ENCODE assay signal across 8 cellular contexts in the genomic region with DNA sequence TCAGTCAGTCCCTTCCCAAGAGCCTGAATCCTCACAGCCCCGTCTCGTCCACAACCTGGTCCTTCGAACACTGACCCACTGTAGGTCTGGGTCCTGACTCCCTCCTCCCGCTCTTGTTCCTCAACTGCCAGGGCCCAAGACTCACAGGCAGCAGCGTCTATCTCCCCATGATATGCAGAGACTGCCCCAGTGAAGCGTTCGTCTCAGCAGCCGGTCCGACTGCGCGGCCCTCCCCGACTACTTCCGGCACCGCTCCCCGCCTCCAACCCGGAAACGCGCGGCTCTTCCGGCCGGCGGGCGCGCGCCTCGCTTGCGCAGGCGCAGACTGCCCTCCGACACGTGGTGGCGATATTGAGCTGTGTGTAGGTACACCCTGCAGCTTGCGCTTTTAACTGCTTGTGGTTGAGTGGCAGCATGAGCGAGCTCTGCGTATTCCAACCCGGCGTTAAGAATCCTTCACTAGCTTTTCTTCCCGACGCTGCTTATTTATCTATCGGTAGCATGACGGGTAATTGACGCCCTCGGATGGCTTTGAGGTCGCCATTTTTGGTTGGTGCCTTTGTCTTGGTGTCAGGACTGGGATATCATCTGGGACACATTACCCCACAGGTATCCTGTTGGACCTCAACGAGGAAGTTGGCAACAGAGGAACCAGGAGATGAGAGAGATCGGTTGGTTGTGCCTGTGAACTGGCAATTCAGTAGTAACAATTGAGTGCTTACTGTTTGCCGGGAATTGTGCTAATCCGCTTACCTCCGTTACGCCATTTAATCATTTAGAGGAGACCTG. TPM values are rescaled to one million over a fixed set of nuclear protein-coding genes. Genes with fewer than 3 reads are reported as not detected.
DNase-seq lines count a peak whose midpoint lies in the region; ATAC-seq and TF ChIP-seq lines count a peak whose summit lies in the region.

A gene with protein sequence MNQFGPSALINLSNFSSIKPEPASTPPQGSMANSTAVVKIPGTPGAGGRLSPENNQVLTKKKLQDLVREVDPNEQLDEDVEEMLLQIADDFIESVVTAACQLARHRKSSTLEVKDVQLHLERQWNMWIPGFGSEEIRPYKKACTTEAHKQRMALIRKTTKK (minus strand): TSS at position 221 of the 789 bp plus-strand sequence. CDS start 20,986 bp downstream, outside the sequence.

- peak; percentile 89 to 94 for TF ChIP-seq POLR2A in tibial nerve (IDR thresholded peaks at IDR 0.05)

- TF ChIP-seq EP300 in tibial nerve (IDR thresholded peaks at IDR 0.05) = peak; percentile 86 to 97

- TF ChIP-seq CTCF in GM12864 (IDR thresholded peaks at IDR 0.05; ENCODE audit: low read depth, low read length, missing control alignments) (peak; percentile 47), parathyroid adenoma (IDR thresholded peaks at IDR 0.05) (peak; percentile 37), tibial nerve (IDR thresholded peaks at IDR 0.05) (peak; percentile 36 to 82 (median 53))

- peaks cover 8% of the 10 kb centered on the region for H3K79me2 ChIP-seq in parathyroid adenoma

- no peaks in the 10 kb centered on the region for H3K9me3 Mint-ChIP-seq in activated naive CD8-positive, alpha-beta T cell treated with anti-CD3 and anti-CD28 coated beads for 36 hours

- H3K9ac ChIP-seq in parathyroid adenoma = no peak within 1 kb of the TSS

- H3K4me1 ChIP-seq in parathyroid adenoma = peaks cover 9% of the 10 kb centered on the region
- H3K4me1 ChIP-seq in tibial nerve = peaks cover 0 to 65% (median 24%) of the 10 kb centered on the region in 4 donors

- peaks cover 36% of the 10 kb centered on the region for H3K4me1 Mint-ChIP-seq in activated naive CD8-positive, alpha-beta T cell treated with anti-CD3 and anti-CD28 coated beads for 36 hours

- H3K9me3 ChIP-seq in parathyroid adenoma (ENCODE audit: control insufficient read depth, low read length) (no peaks in the 10 kb centered on the region), tibial nerve (no peaks in the 10 kb centered on the region)

- no peaks in the 10 kb centered on the region for H3K27me3 Mint-ChIP-seq in activated naive CD8-positive, alpha-beta T cell treated with anti-CD3 and anti-CD28 coated beads for 36 hours

- H3K36me3 ChIP-seq in parathyroid adenoma (ENCODE audit: control insufficient read depth, insufficient read depth, low read length) (no peaks in the 10 kb centered on the region), tibial nerve (no peaks in the 10 kb centered on the region)

- peaks cover 17% of the 10 kb centered on the region for H3K36me3 Mint-ChIP-seq in activated naive CD8-positive, alpha-beta T cell treated with anti-CD3 and anti-CD28 coated beads for 36 hours

- ATAC-seq in HG02623 (IDR thresholded peaks at IDR 0.05; ENCODE audit: unreplicated experiment) = peak; percentile 80
- ATAC-seq in Right ventricle myocardium inferior = peak; percentile 97

- 1% methylated on average over 30 to 49 of the region's 49 CpGs for WGBS in tibial nerve, 2 donors

- peak within 1 kb of the TSS; percentile 93 for H3K4me2 ChIP-seq in parathyroid adenoma (ENCODE audit: low read length)

- H3K4me3 ChIP-seq in GM12864 (ENCODE audit: low read depth, low read length) (peak within 1 kb of the TSS; percentile 91), parathyroid adenoma (ENCODE audit: low read depth, low read length) (peak within 1 kb of the TSS; percentile 74), tibial nerve (peak within 1 kb of the TSS; percentile 50 to 86 (median 76))

- DNase-seq in GM12864 (ENCODE audit: low read depth) (peak; percentile 89), NCI-H1105 (lab: John Stamatoyannopoulos, UW) (peak; percentile 92), SKM-1 treated with dmso at 0.1 percent for 144 hours (lab: John Stamatoyannopoulos, UW; ENCODE audit: unreplicated experiment) (peak; percentile 91), Right ventricle myocardium inferior (ENCODE audit: missing footprints) (peak; percentile 96), tibial nerve (ENCODE audit: low spot score in 2 of 2) (peak; percentile 81 to 86)
- DNase-seq in activated naive CD8-positive, alpha-beta T cell treated with anti-CD3 and anti-CD28 coated beads for 36 hours = peak; percentile 90

- intact Hi-C loops in Right ventricle myocardium inferior (cut with DNase I) = loop anchor here (1.0 to 2.0 kb wide), 2 partner anchors 62 to 93 kb away; a partner anchor contains a TSS

- H3K27ac Mint-ChIP-seq in activated naive CD8-positive, alpha-beta T cell treated with anti-CD3 and anti-CD28 coated beads for 36 hours = peak within 1 kb of the TSS; percentile 99

- H3K27ac ChIP-seq in parathyroid adenoma (peak within 1 kb of the TSS; percentile 90), tibial nerve (peak within 1 kb of the TSS; percentile 64 to 94 (median 86))

- H3K4me3 Mint-ChIP-seq in activated naive CD8-positive, alpha-beta T cell treated with anti-CD3 and anti-CD28 coated beads for 36 hours = peak within 1 kb of the TSS; percentile 100

- no peaks in the 10 kb centered on the region for H3K27me3 ChIP-seq in parathyroid adenoma (ENCODE audit: control insufficient read depth, insufficient read depth, low read length)
- no peaks in the 10 kb centered on the region for H3K27me3 ChIP-seq in tibial nerve

- peak within 1 kb of the TSS; percentile 80 for H2AFZ ChIP-seq in parathyroid adenoma

RNA-seq across cellular contexts. Expression of the gene that starts here (rescaled TPM):
- 10 to 100 TPM; 26.5 to 28.0 TPM for total RNA-seq in activated naive CD8-positive, alpha-beta T cell treated with anti-CD3 and anti-CD28 coated beads for 36 hours
- total RNA-seq in Right ventricle myocardium inferior (27.7 TPM), tibial nerve (10 to 100 TPM; 14.3 to 25.8 (median 24.0) TPM)

Comparison
In these comparisons a context has a peak if more than half of its experiments do, and no peak if none do; other contexts are left out.
1. Peak in every context shown above with its lines: DNase-seq, ATAC-seq, H3K4me3 ChIP-seq and H3K27ac ChIP-seq.